ENCODE assay signal across 15 cellular contexts in genomic region chr3:27194494-27194893, GRCh38.
"Had no signal": no experiment of that assay in that cellular context is flagged by ENCODE, and none has a peak within 500 bp of the region (broad histone marks: within the 10 kb centered on the region; RNA-seq: fewer than 3 reads in every experiment).

No MANE protein-coding gene starts in this region.

- H3K36me3 ChIP-seq: cardiac muscle cell, esophagus muscularis mucosa, ovary, transverse colon had no signal

- ATAC-seq: left ventricle myocardium superior had no signal

- H3K4me1 ChIP-seq: transverse colon had no signal

- H3K4me3 ChIP-seq: cardiac muscle cell, esophagus muscularis mucosa, ovary, transverse colon had no signal

- H3K27ac ChIP-seq: cardiac muscle cell, esophagus muscularis mucosa, ovary, transverse colon had no signal

- H3K27me3 ChIP-seq: cardiac muscle cell, esophagus muscularis mucosa, ovary, transverse colon had no signal

- DNase-seq: activated CD4-positive, alpha-beta T cell treated with anti-CD3 and anti-CD28 coated beads, Interleukin-2, amount 10 ng/mL, durations not matched to agents 7 days and 5 days; activated CD4-positive, CD25-positive, alpha-beta regulatory T cell; activated gamma-delta T cell treated with Interleukin-2 at 50 U/mL for 16 hours; activated naive CD8-positive, alpha-beta T cell treated with anti-CD3 and anti-CD28 coated beads, Interleukin-2, amount 10 ng/mL, durations not matched to agents 7 days and 5 days; aorta; hypothalamus; kidney glomerular epithelial cell; left ventricle myocardium superior; ovary; stimulated activated CD4-positive, alpha-beta T cell treated with anti-CD3 and anti-CD28 coated beads, Interleukin-15, amount 100 ng/mL, for 24 hours; stimulated activated CD4-positive, alpha-beta T cell treated with anti-CD3 and anti-CD28 coated beads, Interleukin-4, amount 100 ng/mL, for 1 hour; stimulated activated naive CD4-positive, alpha-beta T cell; transverse colon had no signal

- H3K9me3 ChIP-seq: esophagus muscularis mucosa, ovary, transverse colon had no signal
